ENCODE assay signal across 8 cellular contexts in the genomic region with DNA sequence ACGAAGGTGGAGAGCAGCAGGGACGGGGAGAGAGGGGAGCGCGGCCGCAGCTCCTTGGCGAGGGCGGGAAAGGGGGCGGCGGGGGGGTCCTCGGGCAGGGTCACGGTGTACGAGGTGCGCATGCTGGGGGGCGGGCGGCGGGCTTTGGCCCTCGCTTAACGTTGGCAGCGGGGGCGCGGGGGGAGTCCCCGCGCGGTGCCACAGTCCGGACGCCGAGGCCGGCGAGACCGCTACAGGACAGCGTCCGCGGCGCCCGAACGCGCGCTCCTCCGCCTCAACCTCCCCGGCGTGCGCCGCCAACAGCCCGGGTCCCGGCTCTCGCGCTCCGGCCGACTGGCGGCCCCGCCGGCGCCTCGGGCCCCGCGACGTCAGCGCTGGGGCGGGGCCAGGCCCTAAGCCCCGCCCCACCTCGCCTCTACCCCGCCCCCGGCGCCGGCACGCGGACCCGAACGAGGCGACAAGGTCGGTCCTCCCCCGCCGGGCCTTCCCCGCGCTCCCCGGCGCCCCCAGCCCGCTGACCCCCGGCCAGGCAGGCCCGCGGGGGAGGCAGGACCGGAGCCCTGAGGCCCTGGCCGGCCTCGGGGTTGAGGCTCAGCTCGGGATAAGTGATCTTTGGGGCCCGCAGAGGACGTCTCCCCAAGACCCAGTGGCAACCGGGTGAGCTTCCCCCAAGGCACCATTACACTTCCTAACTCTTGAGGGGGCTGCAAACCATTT. TPM values are rescaled to one million over a fixed set of nuclear protein-coding genes. Genes with fewer than 3 reads are reported as not detected.
DNase-seq lines count a peak whose midpoint lies in the region; ATAC-seq, FAIRE-seq and TF ChIP-seq lines count a peak whose summit lies in the region.

No MANE protein-coding gene starts in this region.

- peaks cover 5% of the 10 kb centered on the region for H3K4me1 Mint-ChIP-seq in activated naive CD8-positive, alpha-beta T cell treated with anti-CD3 and anti-CD28 coated beads for 36 hours
- H3K4me1 Mint-ChIP-seq in progenitor cell of endocrine pancreas (ENCODE audit: low read depth): peaks cover 46% of the 10 kb centered on the region

- no peak overlapping the region for H3K27ac Mint-ChIP-seq in activated naive CD8-positive, alpha-beta T cell treated with anti-CD3 and anti-CD28 coated beads for 36 hours
- no peak overlapping the region for H3K27ac Mint-ChIP-seq in progenitor cell of endocrine pancreas

- H3K9me3 Mint-ChIP-seq in activated naive CD8-positive, alpha-beta T cell treated with anti-CD3 and anti-CD28 coated beads for 36 hours: no peaks in the 10 kb centered on the region
- no peaks in the 10 kb centered on the region for H3K9me3 Mint-ChIP-seq in progenitor cell of endocrine pancreas (ENCODE audit: low read depth)

- H3K79me2 ChIP-seq in HepG2 (ENCODE audit: insufficient read depth, low read length): peaks cover 18% of the 10 kb centered on the region

- WGBS in liver: 3% methylated on average over 88 of the region's 88 CpGs
- 97% methylated on average over 40 of the region's 88 CpGs for WGBS in HepG2 (ENCODE audit: low lambda C conversion rate)

- H3K27me3 Mint-ChIP-seq in activated naive CD8-positive, alpha-beta T cell treated with anti-CD3 and anti-CD28 coated beads for 36 hours: peaks cover 60% of the 10 kb centered on the region
- H3K27me3 Mint-ChIP-seq in progenitor cell of endocrine pancreas: peaks cover 19% of the 10 kb centered on the region

- H3K4me1 ChIP-seq in liver (ENCODE audit: control insufficient read depth in 4 of 4, insufficient read depth in 4 of 4, low read length in 3 of 4) (peaks cover 20 to 78% (median 61%) of the 10 kb centered on the region in 4 donors), HepG2 (ENCODE audit: insufficient read depth, low read length) (peaks cover 76% of the 10 kb centered on the region), SJSA1 (replicated peaks) (peaks cover 3% of the 10 kb centered on the region; the same call in 1 of the 2 replicates)

- CTCF ChIA-PET in HepG2 (lab: Yijun Ruan, JAX; ENCODE audit: low intra/inter-chr PET ratio, low total read pairs): no interaction called here

- no peak overlapping the region for H2AFZ ChIP-seq in HepG2 (ENCODE audit: low read length)

- H3K9ac ChIP-seq in liver (ENCODE audit: low read depth in 1 of 2, low read length in 2 of 2) (peak overlapping the region in 1 of 2 donors; percentile 68), HepG2 (ENCODE audit: insufficient read depth, low read depth, low read length) (no peak overlapping the region)

- H3K4me3 ChIP-seq in liver (ENCODE audit: low read depth in 1 of 3, low read length in 3 of 3) (peak overlapping the region; percentile 52 to 73 (median 58)), HepG2 (replicated peaks in 1 of 3; ENCODE audit: insufficient read depth in 1 of 3, low read depth in 2 of 3, low read length in 3 of 3) (no peak overlapping the region), SJSA1 (peak overlapping the region; percentile 29)

- H3K4me3 Mint-ChIP-seq in activated naive CD8-positive, alpha-beta T cell treated with anti-CD3 and anti-CD28 coated beads for 36 hours: no peak overlapping the region
- H3K4me3 Mint-ChIP-seq in progenitor cell of endocrine pancreas (ENCODE audit: low read depth): peak overlapping the region; percentile 55

- H3K27me3 ChIP-seq in liver (ENCODE audit: control insufficient read depth in 4 of 4, insufficient read depth in 4 of 4, low read length in 3 of 4) (no peaks in the 10 kb centered on the region), HepG2 (ENCODE audit: control insufficient read depth in 1 of 2, insufficient read depth in 2 of 2, low read length in 2 of 2) (no peaks in the 10 kb centered on the region), SJSA1 (replicated peaks) (no peaks in the 10 kb centered on the region)

- H4K20me1 ChIP-seq in HepG2 (ENCODE audit: insufficient read depth, low read length): no peaks in the 10 kb centered on the region; the same call in 1 of the 2 replicates

- TF ChIP-seq CTCF in liver (IDR thresholded peaks at IDR 0.05; ENCODE audit: low read depth, low read length, missing input control) (no peak), HepG2 (CRISPR knock-in tag; IDR thresholded peaks at IDR 0.05) (no peak), progenitor cell of endocrine pancreas (IDR thresholded peaks at IDR 0.05; ENCODE audit: unreplicated experiment) (no peak)

- ATAC-seq in HepG2 (no peak), left ventricle myocardium superior (peak; percentile 49), GM19395 (IDR thresholded peaks at IDR 0.05; ENCODE audit: unreplicated experiment) (no peak)

- H3K36me3 ChIP-seq in liver (ENCODE audit: control insufficient read depth in 4 of 4, insufficient read depth in 3 of 4, low read depth in 1 of 4, low read length in 3 of 4): peaks cover 0 to 4% (median 4%) of the 10 kb centered on the region in 4 donors
- peaks cover 3 to 11% of the 10 kb centered on the region in 2 experiments; a peak in 4 of 5 replicates for H3K36me3 ChIP-seq in HepG2 (replicated peaks in 1 of 2; ENCODE audit: control insufficient read depth in 1 of 2, insufficient read depth in 2 of 2, low read length in 2 of 2)
- H3K36me3 ChIP-seq in SJSA1: no peaks in the 10 kb centered on the region

- POLR2A ChIA-PET in HepG2 (lab: Yijun Ruan, JAX): no interaction called here

- BruUV-seq in HepG2 (replicated peaks; lab: Mats Ljungman, UMichigan): no TSS peak

- FAIRE-seq in HepG2 (lab: Jason Lieb, UNC): no peak

- in situ Hi-C loops in HepG2 (cut with HindIII; ENCODE audit: extremely low pct_ligation_motif_present, low pct_unique_long_range_greater_than_20kb): no loop called here

- H3K27ac ChIP-seq in liver (ENCODE audit: low read depth in 1 of 2, low read length in 2 of 2): peak overlapping the region; percentile 57 to 80
- no peak overlapping the region for H3K27ac ChIP-seq in HepG2 (ENCODE audit: extremely low read length, insufficient read depth, low read length)
- no peak overlapping the region for H3K27ac ChIP-seq in SJSA1

- TF ChIP-seq RAD21 in liver (IDR thresholded peaks at IDR 0.05): no peak
- no peak for TF ChIP-seq RAD21 in HepG2 (CRISPR knock-in tag; IDR thresholded peaks at IDR 0.05)

- DNase-seq in HepG2 (ENCODE audit: low spot score) (no peak), SJSA1 (ENCODE audit: low read depth in 1 of 2, low spot score in 2 of 2) (no peak), left ventricle myocardium superior (peak; percentile 87), progenitor cell of endocrine pancreas (ENCODE audit: low spot score, unreplicated experiment) (no peak), NCI-H2171 (lab: John Stamatoyannopoulos, UW) (no peak)
- DNase-seq in activated naive CD8-positive, alpha-beta T cell treated with anti-CD3 and anti-CD28 coated beads for 36 hours: peak; percentile 71

- TF ChIP-seq EP300 in HepG2 (IDR thresholded peaks at IDR 0.05; ENCODE audit: low read depth in 2 of 2, low read length in 2 of 2) (no peak), HepG2 (CRISPR knock-in tag; IDR thresholded peaks at IDR 0.05; ENCODE audit: borderline replicate concordance) (no peak)

- H3K9me3 ChIP-seq in liver (ENCODE audit: control insufficient read depth in 4 of 4, low read length in 3 of 4): no peaks in the 10 kb centered on the region
- no peaks in the 10 kb centered on the region for H3K9me3 ChIP-seq in HepG2 (ENCODE audit: low read length)
- no peaks in the 10 kb centered on the region for H3K9me3 ChIP-seq in SJSA1 (replicated peaks)

- TF ChIP-seq POLR2A in HepG2 (IDR thresholded peaks at IDR 0.05; ENCODE audit: insufficient read depth in 1 of 2, low read depth in 2 of 2, low read length in 2 of 2): no peak

- no peaks in the 10 kb centered on the region for H3K36me3 Mint-ChIP-seq in activated naive CD8-positive, alpha-beta T cell treated with anti-CD3 and anti-CD28 coated beads for 36 hours
- H3K36me3 Mint-ChIP-seq in progenitor cell of endocrine pancreas (ENCODE audit: insufficient read depth): no peaks in the 10 kb centered on the region

- H3K4me2 ChIP-seq in HepG2 (ENCODE audit: low read depth, low read length): no peak overlapping the region

- intact Hi-C loops in HepG2 (cut with micrococcal nuclease; ENCODE audit: unreplicated experiment): no loop called here
- intact Hi-C loops in left ventricle myocardium superior (cut with micrococcal nuclease): no loop called here

RNA-seq across cellular contexts. Expression of gene USP2, which starts 17.5 kb away (rescaled TPM):
- total RNA-seq in liver: 1 to 10 TPM in 1 of 2 donors, under 1 TPM in 1; 0.65 to 4.4 TPM
- polyA plus RNA-seq in liver: 1 to 10 TPM; 2.0 to 2.2 TPM
- 6.0 and 7.2 TPM in 2 replicates for total RNA-seq in HepG2 (2016; rRNA removed; fragmentation: Illumina TruSeq; extraction: Trizol)
- 1.1 and 1.7 TPM in 2 replicates for total RNA-seq in HepG2 (2016; cell fraction: cytosol; rRNA removed; fragmentation: Illumina TruSeq; extraction: Trizol; ENCODE audit: low read depth)
- 6.5 and 7.1 TPM in 2 replicates for total RNA-seq in HepG2 (2016; cell fraction: insoluble cytoplasmic fraction; rRNA removed; fragmentation: Illumina TruSeq; extraction: Trizol)
- total RNA-seq in HepG2 (2016; cell fraction: membrane; rRNA removed; fragmentation: Illumina TruSeq; extraction: Trizol): 5.7 and 5.9 TPM in 2 replicates
- 5.8 and 7.8 TPM in 2 replicates for total RNA-seq in HepG2 (2016; cell fraction: nucleus; rRNA removed; fragmentation: Illumina TruSeq; extraction: Trizol)
- 2.5 and 3.2 TPM in 2 replicates for polyA plus RNA-seq in HepG2 (2011; rRNA removed)
- 2.2 TPM in 2 replicates for polyA plus RNA-seq in HepG2 (2011; cell fraction: cytosol; rRNA removed)
- polyA plus RNA-seq in HepG2 (2011; cell fraction: nucleus; rRNA removed): 4.4 and 4.7 TPM in 2 replicates
- 2.5 and 3.0 TPM in 2 replicates for polyA plus RNA-seq in HepG2 (2012)
- polyA plus RNA-seq in HepG2 (2016; cell fraction: cytosol; fragmentation: Illumina TruSeq; extraction: Trizol; ENCODE audit: low read depth): 1.1 and 1.3 TPM in 2 replicates
- 7.6 and 11.3 TPM in 2 replicates for polyA plus RNA-seq in HepG2 (2016; cell fraction: insoluble cytoplasmic fraction; fragmentation: Illumina TruSeq; extraction: Trizol; ENCODE audit: low read depth)
- polyA plus RNA-seq in HepG2 (2016; cell fraction: membrane; fragmentation: Illumina TruSeq; extraction: Trizol; ENCODE audit: low read depth): 4.1 and 4.2 TPM in 2 replicates
- polyA plus RNA-seq in HepG2 (2016; cell fraction: nucleus; fragmentation: Illumina TruSeq; extraction: Trizol; ENCODE audit: insufficient read depth, low read depth): 22.1 and 23.0 TPM in 2 replicates
- 5.4 and 5.9 TPM in 2 replicates for polyA minus RNA-seq in HepG2 (2011; rRNA and poly(A)+ RNA removed; ENCODE audit: low replicate concordance)
- polyA minus RNA-seq in HepG2 (2011; cell fraction: cytosol; rRNA and poly(A)+ RNA removed): 4.0 and 5.4 TPM in 2 replicates
- polyA minus RNA-seq in HepG2 (2011; cell fraction: nucleus; rRNA and poly(A)+ RNA removed): 2.4 and 5.7 TPM in 2 replicates
- total RNA-seq in SJSA1 (2014; rRNA removed; shearing (Covaris generic)): 0.21 TPM in 1 of 2 replicates, not detected in the other
- 1 to 10 TPM in 1 of 2 experiments, under 1 TPM in 1; 0.82 to 1.4 TPM for total RNA-seq in activated naive CD8-positive, alpha-beta T cell treated with anti-CD3 and anti-CD28 coated beads for 36 hours
- total RNA-seq in left ventricle myocardium superior: 173 TPM
- 5.1 and 6.3 TPM in 2 replicates for total RNA-seq in progenitor cell of endocrine pancreas

RNA-seq across cellular contexts. Expression of gene MFRP, which starts 17.5 kb away (rescaled TPM):
- total RNA-seq in liver (not detected), HepG2 (2016; rRNA removed; fragmentation: Illumina TruSeq; extraction: Trizol) (not detected in 2 replicates), left ventricle myocardium superior (not detected), progenitor cell of endocrine pancreas (not detected in 2 replicates)
- polyA plus RNA-seq in liver (not detected), HepG2 (2011; rRNA removed) (not detected in 2 replicates)
- not detected in 2 replicates for total RNA-seq in HepG2 (2016; cell fraction: cytosol; rRNA removed; fragmentation: Illumina TruSeq; extraction: Trizol; ENCODE audit: low read depth)
- total RNA-seq in HepG2 (2016; cell fraction: insoluble cytoplasmic fraction; rRNA removed; fragmentation: Illumina TruSeq; extraction: Trizol): not detected in 2 replicates
- not detected in 2 replicates for total RNA-seq in HepG2 (2016; cell fraction: membrane; rRNA removed; fragmentation: Illumina TruSeq; extraction: Trizol)
- not detected in 2 replicates for total RNA-seq in HepG2 (2016; cell fraction: nucleus; rRNA removed; fragmentation: Illumina TruSeq; extraction: Trizol)
- not detected in 2 replicates for polyA plus RNA-seq in HepG2 (2011; cell fraction: cytosol; rRNA removed)
- polyA plus RNA-seq in HepG2 (2011; cell fraction: nucleus; rRNA removed): not detected in 2 replicates
- not detected in 2 replicates for polyA plus RNA-seq in HepG2 (2012)
- not detected in 2 replicates for polyA plus RNA-seq in HepG2 (2016; cell fraction: cytosol; fragmentation: Illumina TruSeq; extraction: Trizol; ENCODE audit: low read depth)
- not detected in 2 replicates for polyA plus RNA-seq in HepG2 (2016; cell fraction: insoluble cytoplasmic fraction; fragmentation: Illumina TruSeq; extraction: Trizol; ENCODE audit: low read depth)
- polyA plus RNA-seq in HepG2 (2016; cell fraction: membrane; fragmentation: Illumina TruSeq; extraction: Trizol; ENCODE audit: low read depth): not detected in 2 replicates
- not detected in 2 replicates for polyA plus RNA-seq in HepG2 (2016; cell fraction: nucleus; fragmentation: Illumina TruSeq; extraction: Trizol; ENCODE audit: insufficient read depth, low read depth)
- not detected in 2 replicates for polyA minus RNA-seq in HepG2 (2011; rRNA and poly(A)+ RNA removed; ENCODE audit: low replicate concordance)
- polyA minus RNA-seq in HepG2 (2011; cell fraction: cytosol; rRNA and poly(A)+ RNA removed): not detected in 2 replicates
- not detected in 2 replicates for polyA minus RNA-seq in HepG2 (2011; cell fraction: nucleus; rRNA and poly(A)+ RNA removed)
- total RNA-seq in SJSA1 (2014; rRNA removed; shearing (Covaris generic)): not detected in 2 replicates
- total RNA-seq in activated naive CD8-positive, alpha-beta T cell treated with anti-CD3 and anti-CD28 coated beads for 36 hours: not detected

RNA-seq across cellular contexts. Expression of gene C1QTNF5, which starts 23.3 kb away (rescaled TPM):
- total RNA-seq in liver (1 to 10 TPM; 2.2 to 4.4 TPM), HepG2 (2016; rRNA removed; fragmentation: Illumina TruSeq; extraction: Trizol) (0.77 and 1.2 TPM in 2 replicates), left ventricle myocardium superior (14.4 TPM), progenitor cell of endocrine pancreas (0.31 and 0.40 TPM in 2 replicates)
- polyA plus RNA-seq in liver (1 to 10 TPM; 1.9 to 6.4 TPM), HepG2 (2011; rRNA removed) (0.86 TPM in 2 replicates)
- 0.26 and 0.40 TPM in 2 replicates for total RNA-seq in HepG2 (2016; cell fraction: cytosol; rRNA removed; fragmentation: Illumina TruSeq; extraction: Trizol; ENCODE audit: low read depth)
- total RNA-seq in HepG2 (2016; cell fraction: insoluble cytoplasmic fraction; rRNA removed; fragmentation: Illumina TruSeq; extraction: Trizol): 0.76 and 0.78 TPM in 2 replicates
- 0.28 and 0.45 TPM in 2 replicates for total RNA-seq in HepG2 (2016; cell fraction: membrane; rRNA removed; fragmentation: Illumina TruSeq; extraction: Trizol)
- 0.47 and 0.91 TPM in 2 replicates for total RNA-seq in HepG2 (2016; cell fraction: nucleus; rRNA removed; fragmentation: Illumina TruSeq; extraction: Trizol)
- 0.91 and 1.1 TPM in 2 replicates for polyA plus RNA-seq in HepG2 (2011; cell fraction: cytosol; rRNA removed)
- polyA plus RNA-seq in HepG2 (2011; cell fraction: nucleus; rRNA removed): 0.96 and 1.1 TPM in 2 replicates
- 0.19 and 0.53 TPM in 2 replicates for polyA plus RNA-seq in HepG2 (2012)
- 0.25 and 0.45 TPM in 2 replicates for polyA plus RNA-seq in HepG2 (2016; cell fraction: cytosol; fragmentation: Illumina TruSeq; extraction: Trizol; ENCODE audit: low read depth)
- 0.39 and 0.53 TPM in 2 replicates for polyA plus RNA-seq in HepG2 (2016; cell fraction: insoluble cytoplasmic fraction; fragmentation: Illumina TruSeq; extraction: Trizol; ENCODE audit: low read depth)
- 0.16 and 0.49 TPM in 2 replicates for polyA plus RNA-seq in HepG2 (2016; cell fraction: membrane; fragmentation: Illumina TruSeq; extraction: Trizol; ENCODE audit: low read depth)
- 1.1 and 1.6 TPM in 2 replicates for polyA plus RNA-seq in HepG2 (2016; cell fraction: nucleus; fragmentation: Illumina TruSeq; extraction: Trizol; ENCODE audit: insufficient read depth, low read depth)
- polyA minus RNA-seq in HepG2 (2011; rRNA and poly(A)+ RNA removed; ENCODE audit: low replicate concordance): 0.94 TPM in 1 of 2 replicates, not detected in the other
- not detected in 2 replicates for polyA minus RNA-seq in HepG2 (2011; cell fraction: cytosol; rRNA and poly(A)+ RNA removed)
- polyA minus RNA-seq in HepG2 (2011; cell fraction: nucleus; rRNA and poly(A)+ RNA removed): not detected in 2 replicates
- 0.11 TPM in 1 of 2 replicates, not detected in the other for total RNA-seq in SJSA1 (2014; rRNA removed; shearing (Covaris generic))
- total RNA-seq in activated naive CD8-positive, alpha-beta T cell treated with anti-CD3 and anti-CD28 coated beads for 36 hours: not detected

RNA-seq across cellular contexts. Expression of gene RNF26, which starts 29.7 kb away (rescaled TPM):
- total RNA-seq in liver (1 to 10 TPM; 6.3 to 9.2 TPM), HepG2 (2016; rRNA removed; fragmentation: Illumina TruSeq; extraction: Trizol) (11.9 and 20.8 TPM in 2 replicates), left ventricle myocardium superior (13.2 TPM), progenitor cell of endocrine pancreas (30.3 and 34.2 TPM in 2 replicates)
- polyA plus RNA-seq in liver (10 to 100 TPM; 13.0 to 19.1 TPM), HepG2 (2011; rRNA removed) (26.3 and 28.8 TPM in 2 replicates)
- 5.1 and 5.5 TPM in 2 replicates for total RNA-seq in HepG2 (2016; cell fraction: cytosol; rRNA removed; fragmentation: Illumina TruSeq; extraction: Trizol; ENCODE audit: low read depth)
- total RNA-seq in HepG2 (2016; cell fraction: insoluble cytoplasmic fraction; rRNA removed; fragmentation: Illumina TruSeq; extraction: Trizol): 11.0 and 17.9 TPM in 2 replicates
- total RNA-seq in HepG2 (2016; cell fraction: membrane; rRNA removed; fragmentation: Illumina TruSeq; extraction: Trizol): 25.7 and 27.9 TPM in 2 replicates
- 16.9 and 17.9 TPM in 2 replicates for total RNA-seq in HepG2 (2016; cell fraction: nucleus; rRNA removed; fragmentation: Illumina TruSeq; extraction: Trizol)
- 33.9 and 41.8 TPM in 2 replicates for polyA plus RNA-seq in HepG2 (2011; cell fraction: cytosol; rRNA removed)
- polyA plus RNA-seq in HepG2 (2011; cell fraction: nucleus; rRNA removed): 21.0 and 21.5 TPM in 2 replicates
- polyA plus RNA-seq in HepG2 (2012): 29.6 and 32.1 TPM in 2 replicates
- polyA plus RNA-seq in HepG2 (2016; cell fraction: cytosol; fragmentation: Illumina TruSeq; extraction: Trizol; ENCODE audit: low read depth): 16.4 and 19.4 TPM in 2 replicates
- polyA plus RNA-seq in HepG2 (2016; cell fraction: insoluble cytoplasmic fraction; fragmentation: Illumina TruSeq; extraction: Trizol; ENCODE audit: low read depth): 51.2 and 62.2 TPM in 2 replicates
- polyA plus RNA-seq in HepG2 (2016; cell fraction: membrane; fragmentation: Illumina TruSeq; extraction: Trizol; ENCODE audit: low read depth): 61.9 and 66.3 TPM in 2 replicates
- polyA plus RNA-seq in HepG2 (2016; cell fraction: nucleus; fragmentation: Illumina TruSeq; extraction: Trizol; ENCODE audit: insufficient read depth, low read depth): 50.4 and 51.8 TPM in 2 replicates
- polyA minus RNA-seq in HepG2 (2011; rRNA and poly(A)+ RNA removed; ENCODE audit: low replicate concordance): 92.7 and 163 TPM in 2 replicates
- polyA minus RNA-seq in HepG2 (2011; cell fraction: cytosol; rRNA and poly(A)+ RNA removed): 34.6 and 35.6 TPM in 2 replicates
- 16.9 and 21.8 TPM in 2 replicates for polyA minus RNA-seq in HepG2 (2011; cell fraction: nucleus; rRNA and poly(A)+ RNA removed)
- 2.2 and 3.4 TPM in 2 replicates for total RNA-seq in SJSA1 (2014; rRNA removed; shearing (Covaris generic))
- 10 to 100 TPM; 31.8 to 33.0 TPM for total RNA-seq in activated naive CD8-positive, alpha-beta T cell treated with anti-CD3 and anti-CD28 coated beads for 36 hours

RNA-seq across cellular contexts. Expression of gene MCAM, which starts 47.1 kb away (rescaled TPM):
- 10 to 100 TPM in 1 of 2 donors, 1 to 10 TPM in 1; 8.4 to 49.6 TPM for total RNA-seq in liver
- polyA plus RNA-seq in liver: 10 to 100 TPM in 1 of 2 donors, 1 to 10 TPM in 1; 2.2 to 10.3 TPM
- 5.9 and 15.2 TPM in 2 replicates for total RNA-seq in HepG2 (2016; rRNA removed; fragmentation: Illumina TruSeq; extraction: Trizol)
- 0.97 and 1.4 TPM in 2 replicates for total RNA-seq in HepG2 (2016; cell fraction: cytosol; rRNA removed; fragmentation: Illumina TruSeq; extraction: Trizol; ENCODE audit: low read depth)
- total RNA-seq in HepG2 (2016; cell fraction: insoluble cytoplasmic fraction; rRNA removed; fragmentation: Illumina TruSeq; extraction: Trizol): 5.2 and 13.8 TPM in 2 replicates
- 2.5 and 3.3 TPM in 2 replicates for total RNA-seq in HepG2 (2016; cell fraction: membrane; rRNA removed; fragmentation: Illumina TruSeq; extraction: Trizol)
- 13.7 and 14.4 TPM in 2 replicates for total RNA-seq in HepG2 (2016; cell fraction: nucleus; rRNA removed; fragmentation: Illumina TruSeq; extraction: Trizol)
- polyA plus RNA-seq in HepG2 (2011; rRNA removed): 12.1 and 18.6 TPM in 2 replicates
- polyA plus RNA-seq in HepG2 (2011; cell fraction: cytosol; rRNA removed): 33.4 and 50.2 TPM in 2 replicates
- 24.8 and 27.5 TPM in 2 replicates for polyA plus RNA-seq in HepG2 (2011; cell fraction: nucleus; rRNA removed)
- 4.0 and 15.6 TPM in 2 replicates for polyA plus RNA-seq in HepG2 (2012)
- polyA plus RNA-seq in HepG2 (2016; cell fraction: cytosol; fragmentation: Illumina TruSeq; extraction: Trizol; ENCODE audit: low read depth): 0.68 and 0.83 TPM in 2 replicates
- polyA plus RNA-seq in HepG2 (2016; cell fraction: insoluble cytoplasmic fraction; fragmentation: Illumina TruSeq; extraction: Trizol; ENCODE audit: low read depth): 3.9 and 5.4 TPM in 2 replicates
- 1.1 and 2.3 TPM in 2 replicates for polyA plus RNA-seq in HepG2 (2016; cell fraction: membrane; fragmentation: Illumina TruSeq; extraction: Trizol; ENCODE audit: low read depth)
- 18.8 and 20.4 TPM in 2 replicates for polyA plus RNA-seq in HepG2 (2016; cell fraction: nucleus; fragmentation: Illumina TruSeq; extraction: Trizol; ENCODE audit: insufficient read depth, low read depth)
- 29.9 and 104 TPM in 2 replicates for polyA minus RNA-seq in HepG2 (2011; rRNA and poly(A)+ RNA removed; ENCODE audit: low replicate concordance)
- 14.3 and 15.4 TPM in 2 replicates for polyA minus RNA-seq in HepG2 (2011; cell fraction: cytosol; rRNA and poly(A)+ RNA removed)
- polyA minus RNA-seq in HepG2 (2011; cell fraction: nucleus; rRNA and poly(A)+ RNA removed): 13.8 and 15.8 TPM in 2 replicates
- total RNA-seq in SJSA1 (2014; rRNA removed; shearing (Covaris generic)): 272 and 358 TPM in 2 replicates
- 1 to 10 TPM; 8.9 to 9.9 TPM for total RNA-seq in activated naive CD8-positive, alpha-beta T cell treated with anti-CD3 and anti-CD28 coated beads for 36 hours
- 44.7 TPM for total RNA-seq in left ventricle myocardium superior
- total RNA-seq in progenitor cell of endocrine pancreas: 9.8 and 12.7 TPM in 2 replicates

Comparison
In these comparisons a context has a peak if more than half of its experiments do, and no peak if none do; other contexts are left out.
1. H3K27ac ChIP-seq: peak in liver (2 of 2); none in HepG2 (single experiment) and SJSA1 (single experiment).
2. H3K4me3 ChIP-seq: peak in liver (3 of 3) and SJSA1 (single experiment); none in HepG2 (0 of 3).
3. DNase-seq: peak in activated naive CD8-positive, alpha-beta T cell treated with anti-CD3 and anti-CD28 coated beads for 36 hours (single experiment) and left ventricle myocardium superior (single experiment); none in HepG2 (single experiment), SJSA1 (0 of 2), progenitor cell of endocrine pancreas (single experiment) and NCI-H2171 (single experiment).
4. RNA of gene USP2, which starts 17.5 kb away (total RNA-seq): 173 TPM in left ventricle myocardium superior (single experiment); 1.1 to 7.8 TPM in HepG2, 5.1 to 6.3 TPM in progenitor cell of endocrine pancreas, 0.65 to 4.4 TPM in liver, 0.82 to 1.4 TPM in activated naive CD8-positive, alpha-beta T cell treated with anti-CD3 and anti-CD28 coated beads for 36 hours and 0.21 TPM in SJSA1; every median in the first group is over 10 times any median in the second.